In genomic region chr1:156246762-156247459, GRCh38 we compare ENCODE assay signal across 15 cellular contexts. TPM values are rescaled to one million over a fixed set of nuclear protein-coding genes. Genes with fewer than 3 reads are reported as not detected.
DNase-seq lines count a peak whose midpoint lies in the region; ATAC-seq, FAIRE-seq and TF ChIP-seq lines count a peak whose summit lies in the region.
"Had no signal": no experiment of that assay in that cellular context is flagged by ENCODE, and none has a peak within 500 bp of the region (broad histone marks: within the 10 kb centered on the region; RNA-seq: fewer than 3 reads in every experiment).

No MANE protein-coding gene starts in this region.

- no peak overlapping the region for H3K4me3 Mint-ChIP-seq in activated T-helper 1 cell treated with anti-CD3 and anti-CD28 coated beads, Interleukin-12 subunit alpha, Interleukin-12 subunit beta, Interleukin-2, Interleukin-4 antibody, amounts not matched to agents 30 ng/mL and 10 ng/mL and 1 ng/mL, durations not matched to agents 14 hours and 24 hours and 36 hours
- H3K4me3 Mint-ChIP-seq in CD4-positive, alpha-beta T cell, result no peak overlapping the region
- H3K4me3 Mint-ChIP-seq in activated naive CD8-positive, alpha-beta T cell treated with anti-CD3 and anti-CD28 coated beads, Interleukin-2, amount 50 U/mL, for 24 hours, result no peak overlapping the region

- H3K9me3 ChIP-seq in DND-41 (ENCODE audit: insufficient read depth, low read length, severe bottlenecking) (no peaks in the 10 kb centered on the region), GM12878 (replicated peaks; ENCODE audit: control insufficient read depth, insufficient read depth, low read length) (no peaks in the 10 kb centered on the region), right lobe of liver (no peaks in the 10 kb centered on the region)
- H3K9me3 ChIP-seq in CD4-positive, alpha-beta T cell (ENCODE audit: control insufficient read depth, low read length), result no peaks in the 10 kb centered on the region
- H3K9me3 ChIP-seq: prostate gland, transverse colon had no signal

- H3K27me3 ChIP-seq in DND-41 (ENCODE audit: insufficient read depth, low read length, poor library complexity) (no peaks in the 10 kb centered on the region), GM12878 (replicated peaks in 1 of 2; ENCODE audit: control insufficient read depth in 2 of 2, insufficient read depth in 2 of 2, low read length in 1 of 2) (no peaks in the 10 kb centered on the region), right lobe of liver (no peaks in the 10 kb centered on the region)
- H3K27me3 ChIP-seq in CD4-positive, alpha-beta T cell (ENCODE audit: control insufficient read depth, insufficient read depth, low read length), result no peaks in the 10 kb centered on the region

- TF ChIP-seq CTCF in DND-41 (IDR thresholded peaks at IDR 0.05; ENCODE audit: borderline replicate concordance, extremely low read depth, low read length, poor library complexity, severe bottlenecking) (no peak), GM12878 (IDR thresholded peaks at IDR 0.05 in 2 of 3, conservative IDR thresholded peaks at IDR 0.05 in 1 of 3; ENCODE audit: control insufficient read depth in 2 of 3, extremely low read depth in 1 of 3, insufficient read depth in 1 of 3, low read depth in 3 of 3, low read length in 3 of 3) (no peak), right lobe of liver (IDR thresholded peaks at IDR 0.05) (no peak)
- TF ChIP-seq CTCF in CD4-positive, alpha-beta T cell (IDR thresholded peaks at IDR 0.05), result no peak

- TF ChIP-seq RAD21 in GM12878 (IDR thresholded peaks at IDR 0.05; ENCODE audit: insufficient read depth, low read depth, low read length), result no peak

- POLR2A ChIA-PET in GM12878 (lab: Charles Lee), result interaction anchor here (0.9 kb wide), 1 partner anchor 9 kb away, joined by 3 read pairs; no protein-coding TSS in a partner anchor
- POLR2A ChIA-PET in CD4-positive, alpha-beta T cell (lab: Charles Lee), result interaction anchor here (0.9 to 2.4 kb wide), 6 partner anchors 15 to 36 kb away, joined by 3 to 8 read pairs (median 3); partner anchors contain the start of genes PMF1 and SMG5

- FAIRE-seq in GM12878 (lab: Jason Lieb, UNC), result peak; percentile 61
- FAIRE-seq: HTR-8/SVneo, RCC 7860 had no signal

- TF ChIP-seq EP300 in GM12878 (IDR thresholded peaks at IDR 0.05; ENCODE audit: borderline replicate concordance in 1 of 2, control insufficient read depth in 1 of 2, low read depth in 2 of 2, low read length in 2 of 2), result no peak

- H3K4me3 ChIP-seq in DND-41 (ENCODE audit: low read depth in 1 of 2, low read length in 2 of 2) (no peak overlapping the region), GM12878 (no peak overlapping the region), right lobe of liver (no peak overlapping the region)
- H3K4me3 ChIP-seq: prostate gland had no signal

- DNase-seq in 8988T, result peak; percentile 73
- DNase-seq in DND-41, result no peak
- no peak for DNase-seq in GM12878 (ENCODE audit: low read depth, low spot score)
- no peak for DNase-seq in right lobe of liver
- no peak for DNase-seq in activated T-helper 1 cell treated with anti-CD3 and anti-CD28 coated beads, Interleukin-12 subunit alpha, Interleukin-12 subunit beta, Interleukin-2, Interleukin-4 antibody, amounts not matched to agents 30 ng/mL and 10 ng/mL and 1 ng/mL, durations not matched to agents 14 hours and 24 hours and 36 hours (ENCODE audit: low spot score)
- DNase-seq in CD4-positive, alpha-beta T cell, result no peak
- no peak for DNase-seq in activated naive CD8-positive, alpha-beta T cell treated with anti-CD3 and anti-CD28 coated beads, Interleukin-2, amount 50 U/mL, for 24 hours
- DNase-seq: central memory CD4-positive, alpha-beta T cell; foreskin melanocyte; NCI-H2029; transverse colon had no signal

- peaks cover 32% of the 10 kb centered on the region for H3K36me3 ChIP-seq in DND-41 (ENCODE audit: insufficient read depth, low read length)
- peaks cover 3 to 26% of the 10 kb centered on the region in 2 experiments for H3K36me3 ChIP-seq in GM12878 (ENCODE audit: control insufficient read depth in 2 of 2, insufficient read depth in 2 of 2, low read length in 1 of 2)
- H3K36me3 ChIP-seq in right lobe of liver, result peaks cover 4 to 27% (median 10%) of the 10 kb centered on the region in 4 donors

- H3K4me1 ChIP-seq in DND-41 (ENCODE audit: insufficient read depth, low read length), result no peaks in the 10 kb centered on the region
- peaks cover 13% of the 10 kb centered on the region for H3K4me1 ChIP-seq in GM12878 (ENCODE audit: control insufficient read depth, insufficient read depth, low read length)
- H3K4me1 ChIP-seq in right lobe of liver, result peaks cover 0 to 10% (median 0%) of the 10 kb centered on the region in 4 donors
- H3K4me1 ChIP-seq: prostate gland had no signal

- peak; percentile 40 for TF ChIP-seq POLR2A in GM12878 (IDR thresholded peaks at IDR 0.05; ENCODE audit: low read depth, low read length)
- TF ChIP-seq POLR2A in right lobe of liver (IDR thresholded peaks at IDR 0.05), result no peak

- intact Hi-C loops in GM12878 (cut with micrococcal nuclease; ENCODE audit: unreplicated experiment) (no loop called here), right lobe of liver (cut with DNase I) (loop anchor here in 1 of 2 donors (10.0 kb wide), 1 partner anchor 112 kb away; no protein-coding TSS in a partner anchor)
- intact Hi-C loops in activated T-helper 1 cell treated with anti-CD3 and anti-CD28 coated beads, Interleukin-12 subunit alpha, Interleukin-12 subunit beta, Interleukin-2, Interleukin-4 antibody, amounts not matched to agents 30 ng/mL and 10 ng/mL and 1 ng/mL, durations not matched to agents 14 hours and 24 hours and 36 hours (cut with micrococcal nuclease), result no loop called here
- intact Hi-C loops in CD4-positive, alpha-beta T cell (cut with DNase I, micrococcal nuclease), result no loop called here

- H4K20me1 ChIP-seq in DND-41 (ENCODE audit: insufficient read depth, low read length), result peaks cover 17% of the 10 kb centered on the region
- no peaks in the 10 kb centered on the region for H4K20me1 ChIP-seq in GM12878 (ENCODE audit: control insufficient read depth, insufficient read depth)

- H3K79me2 ChIP-seq in DND-41 (ENCODE audit: insufficient read depth, low read length), result no peaks in the 10 kb centered on the region
- H3K79me2 ChIP-seq in GM12878 (ENCODE audit: control insufficient read depth, insufficient read depth, low read length), result no peaks in the 10 kb centered on the region

- H3K4me2 ChIP-seq in DND-41 (ENCODE audit: insufficient read depth, low read length) (no peak overlapping the region), GM12878 (ENCODE audit: control insufficient read depth, insufficient read depth) (no peak overlapping the region)

- H3K27me3 Mint-ChIP-seq in activated T-helper 1 cell treated with anti-CD3 and anti-CD28 coated beads, Interleukin-12 subunit alpha, Interleukin-12 subunit beta, Interleukin-2, Interleukin-4 antibody, amounts not matched to agents 30 ng/mL and 10 ng/mL and 1 ng/mL, durations not matched to agents 14 hours and 24 hours and 36 hours (ENCODE audit: insufficient read depth), result no peaks in the 10 kb centered on the region
- no peaks in the 10 kb centered on the region for H3K27me3 Mint-ChIP-seq in CD4-positive, alpha-beta T cell
- no peaks in the 10 kb centered on the region for H3K27me3 Mint-ChIP-seq in activated naive CD8-positive, alpha-beta T cell treated with anti-CD3 and anti-CD28 coated beads, Interleukin-2, amount 50 U/mL, for 24 hours

- H3K36me3 Mint-ChIP-seq in activated T-helper 1 cell treated with anti-CD3 and anti-CD28 coated beads, Interleukin-12 subunit alpha, Interleukin-12 subunit beta, Interleukin-2, Interleukin-4 antibody, amounts not matched to agents 30 ng/mL and 10 ng/mL and 1 ng/mL, durations not matched to agents 14 hours and 24 hours and 36 hours (ENCODE audit: low read depth), result peaks cover 16% of the 10 kb centered on the region
- H3K36me3 Mint-ChIP-seq in CD4-positive, alpha-beta T cell (ENCODE audit: low read depth), result peaks cover 10% of the 10 kb centered on the region
- peaks cover 4% of the 10 kb centered on the region for H3K36me3 Mint-ChIP-seq in activated naive CD8-positive, alpha-beta T cell treated with anti-CD3 and anti-CD28 coated beads, Interleukin-2, amount 50 U/mL, for 24 hours (ENCODE audit: low read depth)

- CTCF ChIA-PET in GM12878 (lab: Yijun Ruan, JAX), result interaction anchor here (1.0 to 1.2 kb wide), 2 partner anchors 96 to 156 kb away, joined by 3 read pairs; no protein-coding TSS in a partner anchor
- CTCF ChIA-PET in CD4-positive, alpha-beta T cell (lab: Charles Lee), result no interaction called here

- SMC1A ChIA-PET in GM12878 (lab: Charles Lee; ENCODE audit: uncharacterized antibody, unreplicated experiment), result interaction anchor here (1.3 kb wide), 1 partner anchor 10 kb away, joined by 4 read pairs; no protein-coding TSS in a partner anchor

- RAD21 ChIA-PET in GM12878 (lab: Charles Lee; ENCODE audit: unreplicated experiment), result interaction anchor here (0.5 to 0.7 kb wide), 2 partner anchors 71 to 278 kb away, joined by 3 read pairs; no protein-coding TSS in a partner anchor

- BruUV-seq in GM12878 (replicated peaks; lab: Mats Ljungman, UMichigan), result no TSS peak

- ATAC-seq in DND-41 (ENCODE audit: insufficient read depth, low read depth) (peak; percentile 15; the same call in 2 of the 3 replicates), GM12878 (no peak), right lobe of liver (peak; percentile 38 to 56 (median 48)), HG03565 (IDR thresholded peaks at IDR 0.05; ENCODE audit: unreplicated experiment) (no peak)
- no peak for ATAC-seq in CD4-positive, alpha-beta T cell (ENCODE audit: poor library complexity)
- ATAC-seq in activated naive CD8-positive, alpha-beta T cell treated with anti-CD3 and anti-CD28 coated beads, Interleukin-2, amount 50 U/mL, for 24 hours, result no peak

- H3K27ac Mint-ChIP-seq in activated T-helper 1 cell treated with anti-CD3 and anti-CD28 coated beads, Interleukin-12 subunit alpha, Interleukin-12 subunit beta, Interleukin-2, Interleukin-4 antibody, amounts not matched to agents 30 ng/mL and 10 ng/mL and 1 ng/mL, durations not matched to agents 14 hours and 24 hours and 36 hours, result no peak overlapping the region
- no peak overlapping the region for H3K27ac Mint-ChIP-seq in CD4-positive, alpha-beta T cell
- no peak overlapping the region for H3K27ac Mint-ChIP-seq in activated naive CD8-positive, alpha-beta T cell treated with anti-CD3 and anti-CD28 coated beads, Interleukin-2, amount 50 U/mL, for 24 hours

- WGBS in GM12878 (ENCODE audit: insufficient coverage, insufficient replicate concordance, low lambda C conversion rate, missing lambda C conversion rate), result 81% methylated on average over 16 of the region's 16 CpGs
- no CpG with 5 or more reads among the region's 16 CpGs for WGBS in right lobe of liver (ENCODE audit: insufficient coverage, low coverage, low lambda C conversion rate, missing lambda C conversion rate)

- peaks cover 9% of the 10 kb centered on the region for H3K4me1 Mint-ChIP-seq in activated T-helper 1 cell treated with anti-CD3 and anti-CD28 coated beads, Interleukin-12 subunit alpha, Interleukin-12 subunit beta, Interleukin-2, Interleukin-4 antibody, amounts not matched to agents 30 ng/mL and 10 ng/mL and 1 ng/mL, durations not matched to agents 14 hours and 24 hours and 36 hours (ENCODE audit: low read depth)
- H3K4me1 Mint-ChIP-seq in CD4-positive, alpha-beta T cell (ENCODE audit: low read depth), result peaks cover 21% of the 10 kb centered on the region
- H3K4me1 Mint-ChIP-seq in activated naive CD8-positive, alpha-beta T cell treated with anti-CD3 and anti-CD28 coated beads, Interleukin-2, amount 50 U/mL, for 24 hours, result peaks cover 23% of the 10 kb centered on the region

- in situ Hi-C loops in GM12878 (cut with MboI), result no loop called here

- H2AFZ ChIP-seq in DND-41 (ENCODE audit: low read depth, low read length) (no peak overlapping the region), GM12878 (ENCODE audit: control insufficient read depth, low read depth, low read length) (no peak overlapping the region)

- no peak overlapping the region for H3K27ac ChIP-seq in DND-41 (ENCODE audit: low read length)
- no peak overlapping the region for H3K27ac ChIP-seq in GM12878 (ENCODE audit: control insufficient read depth, insufficient read depth)
- H3K27ac ChIP-seq in right lobe of liver, result no peak overlapping the region
- H3K27ac ChIP-seq in CD4-positive, alpha-beta T cell (ENCODE audit: low read depth, low read length), result no peak overlapping the region
- H3K27ac ChIP-seq: prostate gland, transverse colon had no signal

- H3K9me3 Mint-ChIP-seq in activated T-helper 1 cell treated with anti-CD3 and anti-CD28 coated beads, Interleukin-12 subunit alpha, Interleukin-12 subunit beta, Interleukin-2, Interleukin-4 antibody, amounts not matched to agents 30 ng/mL and 10 ng/mL and 1 ng/mL, durations not matched to agents 14 hours and 24 hours and 36 hours, result no peaks in the 10 kb centered on the region
- H3K9me3 Mint-ChIP-seq in CD4-positive, alpha-beta T cell, result no peaks in the 10 kb centered on the region
- H3K9me3 Mint-ChIP-seq in activated naive CD8-positive, alpha-beta T cell treated with anti-CD3 and anti-CD28 coated beads, Interleukin-2, amount 50 U/mL, for 24 hours, result no peaks in the 10 kb centered on the region

- H3K9ac ChIP-seq in DND-41 (ENCODE audit: low read depth, low read length) (no peak overlapping the region), GM12878 (ENCODE audit: control insufficient read depth, insufficient read depth, low read length) (no peak overlapping the region)

RNA-seq across cellular contexts. Expression of gene PAQR6, which starts 0.9 kb away (rescaled TPM):
- total RNA-seq in GM12878 (2013; cell fraction: nucleolus; rRNA removed), result 7.9 and 12.4 TPM in 2 replicates
- total RNA-seq in GM12878 (2014; rRNA removed) (2.3 and 2.9 TPM in 2 replicates), GM12878 (2014; rRNA removed; fragmentation: Illumina TruSeq; extraction: Trizol) (0.98 and 1.1 TPM in 2 replicates), GM12878 (2021) (2.6 and 3.5 TPM in 2 replicates), right lobe of liver (1 to 10 TPM in 3 of 6 experiments, under 1 TPM in 3; 0.43 to 4.0 (median 1.1) TPM)
- 2.2 TPM for polyA plus RNA-seq in GM12878 (2011; ENCODE audit: low read depth)
- polyA plus RNA-seq in GM12878 (2011; rRNA removed) (1.8 and 2.4 TPM in 2 replicates), GM12878 (2014; fragmentation: Illumina TruSeq; extraction: Trizol) (1.0 and 1.3 TPM in 2 replicates), GM12878 (2014; fragmentation: Nextera tagmentation; extraction: Ambion mirVana) (under 1 TPM; 0.42 to 0.73 TPM), GM12878 (2014; rRNA removed) (4.5 and 5.1 TPM in 2 replicates), GM12878 (2016; fragmentation: Nextera tagmentation; extraction: Ambion mirVana) (1 to 10 TPM in 1 of 2 experiments, under 1 TPM in 1; 0.77 to 1.3 TPM)
- polyA plus RNA-seq in GM12878 (2011; cell fraction: cytosol; rRNA removed), result 2.2 and 3.4 TPM in 2 replicates
- 31.9 and 41.6 TPM in 2 replicates for polyA plus RNA-seq in GM12878 (2011; cell fraction: nucleus; rRNA removed)
- polyA plus RNA-seq in GM12878 (2012), result 4.3 and 5.0 TPM in 2 replicates
- 0.29 and 0.46 TPM in 2 replicates for polyA minus RNA-seq in GM12878 (2011; rRNA and poly(A)+ RNA removed)
- not detected in 2 replicates for polyA minus RNA-seq in GM12878 (2011; cell fraction: cytosol; rRNA and poly(A)+ RNA removed)
- 1.5 and 3.1 TPM in 2 replicates for polyA minus RNA-seq in GM12878 (2011; cell fraction: nucleus; rRNA and poly(A)+ RNA removed)
- total RNA-seq in activated T-helper 1 cell treated with anti-CD3 and anti-CD28 coated beads, Interleukin-12 subunit alpha, Interleukin-12 subunit beta, Interleukin-2, Interleukin-4 antibody, amounts not matched to agents 30 ng/mL and 10 ng/mL and 1 ng/mL, durations not matched to agents 14 hours and 24 hours and 36 hours, result 5.0 and 5.2 TPM in 2 replicates
- total RNA-seq in CD4-positive, alpha-beta T cell, result 1 to 10 TPM; 3.4 to 3.6 TPM

RNA-seq across cellular contexts. Expression of gene BGLAP, which starts 4.9 kb away (rescaled TPM):
- total RNA-seq in GM12878 (2013; cell fraction: nucleolus; rRNA removed), result 2.5 and 2.7 TPM in 2 replicates
- total RNA-seq in GM12878 (2014; rRNA removed), result 0.54 and 1.8 TPM in 2 replicates
- 0.40 TPM in 1 of 2 replicates, not detected in the other for total RNA-seq in GM12878 (2014; rRNA removed; fragmentation: Illumina TruSeq; extraction: Trizol)
- 0.40 and 0.74 TPM in 2 replicates for total RNA-seq in GM12878 (2021)
- 0.45 TPM for polyA plus RNA-seq in GM12878 (2011; ENCODE audit: low read depth)
- polyA plus RNA-seq in GM12878 (2011; rRNA removed), result 0.23 TPM in 1 of 2 replicates, not detected in the other
- 0.21 and 0.67 TPM in 2 replicates for polyA plus RNA-seq in GM12878 (2011; cell fraction: cytosol; rRNA removed)
- 1.9 and 2.8 TPM in 2 replicates for polyA plus RNA-seq in GM12878 (2011; cell fraction: nucleus; rRNA removed)
- polyA plus RNA-seq in GM12878 (2012), result 0.45 and 0.77 TPM in 2 replicates
- polyA plus RNA-seq in GM12878 (2014; fragmentation: Illumina TruSeq; extraction: Trizol), result not detected in 2 replicates
- not detected for polyA plus RNA-seq in GM12878 (2014; fragmentation: Nextera tagmentation; extraction: Ambion mirVana)
- 0.69 and 1.3 TPM in 2 replicates for polyA plus RNA-seq in GM12878 (2014; rRNA removed)
- polyA plus RNA-seq in GM12878 (2016; fragmentation: Nextera tagmentation; extraction: Ambion mirVana), result under 1 TPM; 0.20 to 0.40 TPM
- polyA minus RNA-seq in GM12878 (2011; rRNA and poly(A)+ RNA removed), result not detected in 2 replicates
- not detected in 2 replicates for polyA minus RNA-seq in GM12878 (2011; cell fraction: cytosol; rRNA and poly(A)+ RNA removed)
- polyA minus RNA-seq in GM12878 (2011; cell fraction: nucleus; rRNA and poly(A)+ RNA removed), result 1.3 and 2.6 TPM in 2 replicates
- total RNA-seq in right lobe of liver, result 1 to 10 TPM in 3 of 6 experiments, under 1 TPM in 1, not detected in 2; 0.44 to 1.5 (median 1.2) TPM
- total RNA-seq in activated T-helper 1 cell treated with anti-CD3 and anti-CD28 coated beads, Interleukin-12 subunit alpha, Interleukin-12 subunit beta, Interleukin-2, Interleukin-4 antibody, amounts not matched to agents 30 ng/mL and 10 ng/mL and 1 ng/mL, durations not matched to agents 14 hours and 24 hours and 36 hours, result 1.8 and 2.5 TPM in 2 replicates
- 1 to 10 TPM; 1.9 to 2.6 TPM for total RNA-seq in CD4-positive, alpha-beta T cell

RNA-seq across cellular contexts. Expression of gene PMF1, which starts 34.1 kb away (rescaled TPM):
- total RNA-seq in GM12878 (2013; cell fraction: nucleolus; rRNA removed), result 23.6 and 24.0 TPM in 2 replicates
- total RNA-seq in GM12878 (2014; rRNA removed) (70.8 and 72.4 TPM in 2 replicates), GM12878 (2014; rRNA removed; fragmentation: Illumina TruSeq; extraction: Trizol) (52.8 and 60.1 TPM in 2 replicates), GM12878 (2021) (63.7 and 68.4 TPM in 2 replicates), right lobe of liver (10 to 100 TPM; 21.8 to 33.8 (median 24.8) TPM)
- 34.3 TPM for polyA plus RNA-seq in GM12878 (2011; ENCODE audit: low read depth)
- polyA plus RNA-seq in GM12878 (2011; rRNA removed) (39.9 and 52.8 TPM in 2 replicates), GM12878 (2014; fragmentation: Illumina TruSeq; extraction: Trizol) (62.4 and 72.7 TPM in 2 replicates), GM12878 (2014; fragmentation: Nextera tagmentation; extraction: Ambion mirVana) (10 to 100 TPM in 1 of 2 experiments, 1 to 10 TPM in 1; 6.7 to 17.6 TPM), GM12878 (2014; rRNA removed) (81.0 and 81.7 TPM in 2 replicates), GM12878 (2016; fragmentation: Nextera tagmentation; extraction: Ambion mirVana) (100 to 1,000 TPM in 1 of 2 experiments, 10 to 100 TPM in 1; 97.8 to 105 TPM)
- 98.3 and 110 TPM in 2 replicates for polyA plus RNA-seq in GM12878 (2011; cell fraction: cytosol; rRNA removed)
- 47.2 and 59.4 TPM in 2 replicates for polyA plus RNA-seq in GM12878 (2011; cell fraction: nucleus; rRNA removed)
- 42.0 and 52.6 TPM in 2 replicates for polyA plus RNA-seq in GM12878 (2012)
- 20.9 and 31.2 TPM in 2 replicates for polyA minus RNA-seq in GM12878 (2011; rRNA and poly(A)+ RNA removed)
- polyA minus RNA-seq in GM12878 (2011; cell fraction: cytosol; rRNA and poly(A)+ RNA removed), result 10.0 and 11.7 TPM in 2 replicates
- polyA minus RNA-seq in GM12878 (2011; cell fraction: nucleus; rRNA and poly(A)+ RNA removed), result 4.7 and 10.7 TPM in 2 replicates
- total RNA-seq in activated T-helper 1 cell treated with anti-CD3 and anti-CD28 coated beads, Interleukin-12 subunit alpha, Interleukin-12 subunit beta, Interleukin-2, Interleukin-4 antibody, amounts not matched to agents 30 ng/mL and 10 ng/mL and 1 ng/mL, durations not matched to agents 14 hours and 24 hours and 36 hours, result 105 and 111 TPM in 2 replicates
- 10 to 100 TPM; 58.0 to 61.2 TPM for total RNA-seq in CD4-positive, alpha-beta T cell

RNA-seq across cellular contexts. Expression of gene SMG5, which starts 35.7 kb away (rescaled TPM):
- 166 and 207 TPM in 2 replicates for total RNA-seq in GM12878 (2013; cell fraction: nucleolus; rRNA removed)
- total RNA-seq in GM12878 (2014; rRNA removed) (51.0 and 57.3 TPM in 2 replicates), GM12878 (2014; rRNA removed; fragmentation: Illumina TruSeq; extraction: Trizol) (30.4 and 32.4 TPM in 2 replicates), GM12878 (2021) (54.6 and 61.5 TPM in 2 replicates), right lobe of liver (10 to 100 TPM; 28.1 to 58.8 (median 48.2) TPM)
- 19.6 TPM for polyA plus RNA-seq in GM12878 (2011; ENCODE audit: low read depth)
- polyA plus RNA-seq in GM12878 (2011; rRNA removed) (17.7 and 27.7 TPM in 2 replicates), GM12878 (2014; fragmentation: Illumina TruSeq; extraction: Trizol) (27.8 and 45.7 TPM in 2 replicates), GM12878 (2014; fragmentation: Nextera tagmentation; extraction: Ambion mirVana) (1 to 10 TPM in 1 of 2 experiments, under 1 TPM in 1; 0.76 to 1.9 TPM), GM12878 (2014; rRNA removed) (54.0 and 54.8 TPM in 2 replicates), GM12878 (2016; fragmentation: Nextera tagmentation; extraction: Ambion mirVana) (10 to 100 TPM; 51.9 to 55.9 TPM)
- 28.8 and 32.9 TPM in 2 replicates for polyA plus RNA-seq in GM12878 (2011; cell fraction: cytosol; rRNA removed)
- polyA plus RNA-seq in GM12878 (2011; cell fraction: nucleus; rRNA removed), result 179 and 188 TPM in 2 replicates
- 35.5 and 35.6 TPM in 2 replicates for polyA plus RNA-seq in GM12878 (2012)
- polyA minus RNA-seq in GM12878 (2011; rRNA and poly(A)+ RNA removed), result 23.0 and 30.5 TPM in 2 replicates
- polyA minus RNA-seq in GM12878 (2011; cell fraction: cytosol; rRNA and poly(A)+ RNA removed), result 7.8 and 9.4 TPM in 2 replicates
- polyA minus RNA-seq in GM12878 (2011; cell fraction: nucleus; rRNA and poly(A)+ RNA removed), result 25.3 and 33.9 TPM in 2 replicates
- 95.6 TPM in 2 replicates for total RNA-seq in activated T-helper 1 cell treated with anti-CD3 and anti-CD28 coated beads, Interleukin-12 subunit alpha, Interleukin-12 subunit beta, Interleukin-2, Interleukin-4 antibody, amounts not matched to agents 30 ng/mL and 10 ng/mL and 1 ng/mL, durations not matched to agents 14 hours and 24 hours and 36 hours
- 10 to 100 TPM; 51.6 to 56.1 TPM for total RNA-seq in CD4-positive, alpha-beta T cell

RNA-seq across cellular contexts. Expression of gene TMEM79, which starts 37.2 kb away (rescaled TPM):
- total RNA-seq in GM12878 (2013; cell fraction: nucleolus; rRNA removed), result 7.0 and 7.2 TPM in 2 replicates
- 1.9 and 3.8 TPM in 2 replicates for total RNA-seq in GM12878 (2014; rRNA removed)
- 2.2 and 2.5 TPM in 2 replicates for total RNA-seq in GM12878 (2014; rRNA removed; fragmentation: Illumina TruSeq; extraction: Trizol)
- 3.1 and 4.0 TPM in 2 replicates for total RNA-seq in GM12878 (2021)
- polyA plus RNA-seq in GM12878 (2011; ENCODE audit: low read depth), result 1.7 TPM
- polyA plus RNA-seq in GM12878 (2011; rRNA removed), result 2.0 and 3.8 TPM in 2 replicates
- polyA plus RNA-seq in GM12878 (2011; cell fraction: cytosol; rRNA removed), result 5.7 and 7.1 TPM in 2 replicates
- polyA plus RNA-seq in GM12878 (2011; cell fraction: nucleus; rRNA removed), result 16.8 and 20.3 TPM in 2 replicates
- 2.8 and 4.1 TPM in 2 replicates for polyA plus RNA-seq in GM12878 (2012)
- 0.86 and 2.6 TPM in 2 replicates for polyA plus RNA-seq in GM12878 (2014; fragmentation: Illumina TruSeq; extraction: Trizol)
- polyA plus RNA-seq in GM12878 (2014; fragmentation: Nextera tagmentation; extraction: Ambion mirVana), result 1 to 10 TPM in 1 of 2 experiments, under 1 TPM in 1; 0.47 to 1.2 TPM
- 5.2 and 7.3 TPM in 2 replicates for polyA plus RNA-seq in GM12878 (2014; rRNA removed)
- polyA plus RNA-seq in GM12878 (2016; fragmentation: Nextera tagmentation; extraction: Ambion mirVana), result 1 to 10 TPM; 5.1 to 5.2 TPM
- polyA minus RNA-seq in GM12878 (2011; rRNA and poly(A)+ RNA removed), result 2.6 and 6.3 TPM in 2 replicates
- polyA minus RNA-seq in GM12878 (2011; cell fraction: cytosol; rRNA and poly(A)+ RNA removed), result 0.73 and 0.80 TPM in 2 replicates
- 5.4 and 8.4 TPM in 2 replicates for polyA minus RNA-seq in GM12878 (2011; cell fraction: nucleus; rRNA and poly(A)+ RNA removed)
- total RNA-seq in right lobe of liver, result 1 to 10 TPM in 4 of 6 experiments, under 1 TPM in 2; 0.55 to 2.1 (median 1.5) TPM
- 8.9 and 9.6 TPM in 2 replicates for total RNA-seq in activated T-helper 1 cell treated with anti-CD3 and anti-CD28 coated beads, Interleukin-12 subunit alpha, Interleukin-12 subunit beta, Interleukin-2, Interleukin-4 antibody, amounts not matched to agents 30 ng/mL and 10 ng/mL and 1 ng/mL, durations not matched to agents 14 hours and 24 hours and 36 hours
- 1 to 10 TPM; 1.0 to 1.7 TPM for total RNA-seq in CD4-positive, alpha-beta T cell

Comparison
In these comparisons a context has a peak if more than half of its experiments do, and no peak if none do; other contexts are left out.
1. ATAC-seq: peak in DND-41 (single experiment) and right lobe of liver (4 of 4); none in GM12878 (single experiment), CD4-positive, alpha-beta T cell (single experiment), HG03565 (single experiment) and activated naive CD8-positive, alpha-beta T cell treated with anti-CD3 and anti-CD28 coated beads, Interleukin-2, amount 50 U/mL, for 24 hours (single experiment).